Comparison of ENCODE assay signal across 20 cellular contexts in genomic region chr3:16334909-16335308, GRCh38.
DNase-seq lines count a peak whose midpoint lies in the region; ATAC-seq, FAIRE-seq and TF ChIP-seq lines count a peak whose summit lies in the region.
"Had no signal": no experiment of that assay in that cellular context is flagged by ENCODE, and none has a peak within 500 bp of the region (broad histone marks: within the 10 kb centered on the region; RNA-seq: fewer than 3 reads in every experiment).

No MANE protein-coding gene starts in this region.

- H3K36me3 ChIP-seq in suprapubic skin: no peaks in the 10 kb centered on the region
- H3K36me3 ChIP-seq: ovary had no signal

- H3K9me3 ChIP-seq in suprapubic skin: no peaks in the 10 kb centered on the region
- H3K9me3 ChIP-seq: gastrocnemius medialis, ovary had no signal

- peaks cover 49% of the 10 kb centered on the region for H3K4me1 Mint-ChIP-seq in activated naive CD4-positive, alpha-beta T cell treated with anti-CD3 and anti-CD28 coated beads, Interleukin-2, amount 10 ng/mL, durations not matched to agents 7 days and 5 days

- H3K4me1 ChIP-seq in suprapubic skin: peaks cover 18% of the 10 kb centered on the region

- H3K27me3 Mint-ChIP-seq in activated naive CD4-positive, alpha-beta T cell treated with anti-CD3 and anti-CD28 coated beads, Interleukin-2, amount 10 ng/mL, durations not matched to agents 7 days and 5 days: no peaks in the 10 kb centered on the region
- H3K27me3 Mint-ChIP-seq: dendritic cell treated with granulocyte-macrophage colony-stimulating factor and Interleukin-4, amounts not matched to agents 40 ng/mL and 50 ng/mL, for 4 days had no signal

- peak in 1 of 2 donors; percentile 21 for ATAC-seq in activated naive CD4-positive, alpha-beta T cell treated with anti-CD3 and anti-CD28 coated beads, Interleukin-2, amount 50 U/mL, for 72 hours
- ATAC-seq in GM18505 (IDR thresholded peaks at IDR 0.05; ENCODE audit: unreplicated experiment): no peak
- ATAC-seq: gastrocnemius medialis had no signal

- no peaks in the 10 kb centered on the region for H3K27me3 ChIP-seq in suprapubic skin
- H3K27me3 ChIP-seq: gastrocnemius medialis, ovary, upper lobe of left lung had no signal

- H3K9me3 Mint-ChIP-seq in activated naive CD4-positive, alpha-beta T cell treated with anti-CD3 and anti-CD28 coated beads, Interleukin-2, amount 10 ng/mL, durations not matched to agents 7 days and 5 days: peaks cover 6% of the 10 kb centered on the region
- peaks cover 9 to 21% of the 10 kb centered on the region in 2 donors for H3K9me3 Mint-ChIP-seq in activated naive CD4-positive, alpha-beta T cell treated with anti-CD3 and anti-CD28 coated beads, Interleukin-2, amount 50 U/mL, for 72 hours

- H3K4me3 ChIP-seq in fibroblast of the aortic adventitia (ENCODE audit: low read depth, low read length) (no peak overlapping the region), suprapubic skin (no peak overlapping the region)
- H3K4me3 ChIP-seq: gastrocnemius medialis, ovary, upper lobe of left lung had no signal

- H3K36me3 Mint-ChIP-seq in activated naive CD4-positive, alpha-beta T cell treated with anti-CD3 and anti-CD28 coated beads, Interleukin-2, amount 10 ng/mL, durations not matched to agents 7 days and 5 days: peaks cover 84% of the 10 kb centered on the region
- peaks cover 41 to 78% of the 10 kb centered on the region in 2 donors for H3K36me3 Mint-ChIP-seq in activated naive CD4-positive, alpha-beta T cell treated with anti-CD3 and anti-CD28 coated beads, Interleukin-2, amount 50 U/mL, for 72 hours

- peak; percentile 87 for TF ChIP-seq EP300 in suprapubic skin (IDR thresholded peaks at IDR 0.05)

- CTCF ChIA-PET in activated naive CD4-positive, alpha-beta T cell treated with anti-CD3 and anti-CD28 coated beads, Interleukin-2, amount 10 ng/mL, durations not matched to agents 7 days and 5 days (lab: Charles Lee): interaction anchor here (1.3 kb wide), 1 partner anchor 15 kb away, joined by 5 read pairs; no protein-coding TSS in a partner anchor

- TF ChIP-seq POLR2A in suprapubic skin (IDR thresholded peaks at IDR 0.05) (no peak), GM18505 (IDR thresholded peaks at IDR 0.05; ENCODE audit: borderline replicate concordance, extremely low read depth, insufficient read depth, insufficient read length) (no peak)

- DNase-seq in activated naive CD4-positive, alpha-beta T cell treated with anti-CD3 and anti-CD28 coated beads, Interleukin-2, amount 10 ng/mL, durations not matched to agents 7 days and 5 days: no peak
- no peak for DNase-seq in activated naive CD4-positive, alpha-beta T cell (lab: John Stamatoyannopoulos, UW)
- no peak for DNase-seq in activated naive CD4-positive, alpha-beta T cell treated with anti-CD3 and anti-CD28 coated beads, Interleukin-2, amount 50 U/mL, for 72 hours (ENCODE audit: low spot score in 2 of 2)
- peak; percentile 54 for DNase-seq in fibroblast of the aortic adventitia (ENCODE audit: low read depth)
- no peak for DNase-seq in suprapubic skin (ENCODE audit: low spot score in 2 of 2)
- DNase-seq in GDM1 (lab: John Stamatoyannopoulos, UW): no peak
- no peak for DNase-seq in HTR-8/SVneo (ENCODE audit: insufficient read length, low spot score)
- DNase-seq: activated CD4-positive, alpha-beta T cell treated with anti-CD3 and anti-CD28 coated beads, Interleukin-2, amount 50 U/mL, for 48 hours; gastrocnemius medialis; KBM-7; NCI-H146; NCI-H524 treated with DMSO at 0.1 percent for 48 hours; ovary; stimulated activated CD4-positive, alpha-beta T cell treated with anti-CD3 and anti-CD28 coated beads, Interleukin-12 subunit alpha, Interleukin-12 subunit beta, amount 100 ng/mL, for 4 hours; SW 1271; upper lobe of left lung had no signal

- WGBS in suprapubic skin: 68% methylated on average over 4 of the region's 4 CpGs

- H3K4me3 Mint-ChIP-seq in activated naive CD4-positive, alpha-beta T cell treated with anti-CD3 and anti-CD28 coated beads, Interleukin-2, amount 10 ng/mL, durations not matched to agents 7 days and 5 days: no peak overlapping the region
- H3K4me3 Mint-ChIP-seq: dendritic cell treated with granulocyte-macrophage colony-stimulating factor and Interleukin-4, amounts not matched to agents 40 ng/mL and 50 ng/mL, for 4 days had no signal

- TF ChIP-seq CTCF in fibroblast of the aortic adventitia (IDR thresholded peaks at IDR 0.05; ENCODE audit: insufficient read depth, low read length): no peak
- TF ChIP-seq CTCF in suprapubic skin (IDR thresholded peaks at IDR 0.05): no peak

- H3K27ac ChIP-seq in suprapubic skin: peak overlapping the region; percentile 28
- H3K27ac ChIP-seq: gastrocnemius medialis, ovary, upper lobe of left lung had no signal

- no peak for FAIRE-seq in HTR-8/SVneo (lab: Jason Lieb, UNC)
- FAIRE-seq: islet of Langerhans, RCC 7860 had no signal

- H3K27ac Mint-ChIP-seq in activated naive CD4-positive, alpha-beta T cell treated with anti-CD3 and anti-CD28 coated beads, Interleukin-2, amount 10 ng/mL, durations not matched to agents 7 days and 5 days: peak overlapping the region; percentile 83
- H3K27ac Mint-ChIP-seq in activated naive CD4-positive, alpha-beta T cell treated with anti-CD3 and anti-CD28 coated beads, Interleukin-2, amount 50 U/mL, for 72 hours: peak overlapping the region; percentile 79 to 96
- H3K27ac Mint-ChIP-seq: dendritic cell treated with granulocyte-macrophage colony-stimulating factor and Interleukin-4, amounts not matched to agents 40 ng/mL and 50 ng/mL, for 4 days had no signal
